Comparison of ENCODE assay signal across 21 cellular contexts in genomic region chr1:22487781-22488180, GRCh38.
"Had no signal": no experiment of that assay in that cellular context is flagged by ENCODE, and none has a peak within 500 bp of the region (broad histone marks: within the 10 kb centered on the region; RNA-seq: fewer than 3 reads in every experiment).

No MANE protein-coding gene starts in this region.

- H3K27me3 ChIP-seq: gastroesophageal sphincter, left lung, sigmoid colon had no signal

- H3K27ac Mint-ChIP-seq: activated CD4-positive, alpha-beta memory T cell treated with anti-CD3 and anti-CD28 coated beads for 36 hours; activated naive CD4-positive, alpha-beta T cell treated with anti-CD3 and anti-CD28 coated beads, Interleukin-2, amount 10 ng/mL, durations not matched to agents 7 days and 5 days; activated T-cell treated with anti-CD3 and anti-CD28 coated beads, Interleukin-2, amount 50 U/mL, for 24 hours; natural killer cell treated with Interleukin-12 subunit alpha and Interleukin-12 subunit beta and Interleukin-15 and Interleukin-18, amount 100 ng/mL, for 72 hours; progenitor cell of endocrine pancreas; stimulated activated naive CD8-positive, alpha-beta T cell treated with anti-CD3 and anti-CD28 coated beads, Interleukin-15, amount 100 ng/mL, for 72 hours; T-cell; type B pancreatic cell had no signal

- FAIRE-seq: keratinocyte had no signal

- H3K9me3 Mint-ChIP-seq: central memory CD8-positive, alpha-beta T cell had no signal

- H3K4me3 Mint-ChIP-seq: activated CD4-positive, alpha-beta memory T cell treated with anti-CD3 and anti-CD28 coated beads for 36 hours; activated naive CD4-positive, alpha-beta T cell treated with anti-CD3 and anti-CD28 coated beads, Interleukin-2, amount 10 ng/mL, durations not matched to agents 7 days and 5 days; activated T-cell treated with anti-CD3 and anti-CD28 coated beads, Interleukin-2, amount 50 U/mL, for 24 hours; central memory CD8-positive, alpha-beta T cell; natural killer cell treated with Interleukin-12 subunit alpha and Interleukin-12 subunit beta and Interleukin-15 and Interleukin-18, amount 100 ng/mL, for 72 hours; stimulated activated naive CD8-positive, alpha-beta T cell treated with anti-CD3 and anti-CD28 coated beads, Interleukin-15, amount 100 ng/mL, for 72 hours; T-cell; type B pancreatic cell had no signal

- H3K27ac ChIP-seq: epithelial cell of prostate, gastroesophageal sphincter, sigmoid colon, VCaP had no signal

- H3K9ac ChIP-seq: SK-N-SH had no signal

- H3K9me3 ChIP-seq: gastroesophageal sphincter, sigmoid colon had no signal

- H3K27me3 Mint-ChIP-seq: activated CD4-positive, alpha-beta memory T cell treated with anti-CD3 and anti-CD28 coated beads for 36 hours; activated naive CD4-positive, alpha-beta T cell treated with anti-CD3 and anti-CD28 coated beads, Interleukin-2, amount 10 ng/mL, durations not matched to agents 7 days and 5 days; activated T-cell treated with anti-CD3 and anti-CD28 coated beads, Interleukin-2, amount 50 U/mL, for 24 hours; central memory CD8-positive, alpha-beta T cell; natural killer cell treated with Interleukin-12 subunit alpha and Interleukin-12 subunit beta and Interleukin-15 and Interleukin-18, amount 100 ng/mL, for 72 hours; progenitor cell of endocrine pancreas; stimulated activated naive CD8-positive, alpha-beta T cell treated with anti-CD3 and anti-CD28 coated beads, Interleukin-15, amount 100 ng/mL, for 72 hours; T-cell; type B pancreatic cell had no signal

- H3K4me2 ChIP-seq: SK-N-SH had no signal

- H3K4me3 ChIP-seq: gastroesophageal sphincter, left lung, sigmoid colon had no signal

- DNase-seq: activated CD4-positive, alpha-beta memory T cell treated with anti-CD3 and anti-CD28 coated beads for 36 hours; activated naive CD4-positive, alpha-beta T cell treated with anti-CD3 and anti-CD28 coated beads, Interleukin-2, amount 10 ng/mL, durations not matched to agents 7 days and 5 days; activated T-cell treated with anti-CD3 and anti-CD28 coated beads, Interleukin-2, amount 50 U/mL, for 24 hours; amniotic stem cell; effector memory CD4-positive, alpha-beta T cell; left lung; occipital lobe; sigmoid colon; SK-N-SH; stimulated activated CD4-positive, alpha-beta T cell treated with anti-CD3 and anti-CD28 coated beads, Interleukin-1b, Interleukin-23, amount 100 ng/mL, for 48 hours; stimulated activated naive CD8-positive, alpha-beta T cell treated with anti-CD3 and anti-CD28 coated beads, Interleukin-15, amount 100 ng/mL, for 72 hours; T-cell; T-helper 9 cell had no signal

- ATAC-seq: gastroesophageal sphincter; left lung; natural killer cell treated with Interleukin-12 subunit alpha and Interleukin-12 subunit beta and Interleukin-15 and Interleukin-18, amount 100 ng/mL, for 72 hours; stimulated activated naive CD8-positive, alpha-beta T cell treated with anti-CD3 and anti-CD28 coated beads, Interleukin-15, amount 100 ng/mL, for 72 hours; T-cell had no signal
